Comparison of ENCODE assay signal across 17 cellular contexts in genomic region chr6:68128211-68128610, GRCh38.
A peak's percentile ranks its signal among the peaks of the same experiment; 100 is the strongest.
DNase-seq lines count a peak whose midpoint lies in the region; ATAC-seq and TF ChIP-seq lines count a peak whose summit lies in the region.
"Had no signal": no experiment of that assay in that cellular context is flagged by ENCODE, and none has a peak within 500 bp of the region (broad histone marks: within the 10 kb centered on the region; RNA-seq: fewer than 3 reads in every experiment).

No MANE protein-coding gene starts in this region.

- H3K9me3 ChIP-seq in Karpas-422 (ENCODE audit: low read length) (peaks cover 3% of the 10 kb centered on the region; the same call in 1 of the 2 replicates), OCI-LY1 (ENCODE audit: low read length) (no peaks in the 10 kb centered on the region), SU-DHL-6 (ENCODE audit: insufficient read depth, low read length) (no peaks in the 10 kb centered on the region; the same call in 1 of the 2 replicates), right atrium auricular region (no peaks in the 10 kb centered on the region)

- H3K4me1 Mint-ChIP-seq in naive B cell = peaks cover 0 to 9% (median 0%) of the 10 kb centered on the region in 3 donors
- H3K4me1 Mint-ChIP-seq: B cell, H9 had no signal

- no peaks in the 10 kb centered on the region for H3K36me3 Mint-ChIP-seq in naive B cell
- H3K36me3 Mint-ChIP-seq: CD8-positive, alpha-beta T cell had no signal

- no peak overlapping the region for H3K27ac Mint-ChIP-seq in naive B cell
- H3K27ac Mint-ChIP-seq: B cell; CD8-positive, alpha-beta T cell; H9 had no signal

- H3F3A ChIP-seq in OCI-LY1 (ENCODE audit: insufficient read depth, low read length) (peaks cover 3% of the 10 kb centered on the region; the same call in 1 of the 2 replicates), SU-DHL-6 (ENCODE audit: insufficient read depth) (peaks cover 33% of the 10 kb centered on the region)

- H3K36me3 ChIP-seq in Karpas-422 (ENCODE audit: insufficient read depth, low read length) (no peaks in the 10 kb centered on the region), OCI-LY1 (ENCODE audit: insufficient read depth, low read length) (no peaks in the 10 kb centered on the region), SU-DHL-6 (ENCODE audit: low read length) (peaks cover 7% of the 10 kb centered on the region), right atrium auricular region (no peaks in the 10 kb centered on the region)
- H3K36me3 ChIP-seq: BLaER1 treated with 17β-estradiol and CSF1 and Interleukin-3, amounts not matched to agents 10 nM and 100 nM had no signal

- peak overlapping the region; percentile 76 for H3K27ac ChIP-seq in Karpas-422 (ENCODE audit: low read length)
- H3K27ac ChIP-seq in OCI-LY1 (ENCODE audit: low read depth, low read length, poor library complexity, severe bottlenecking) = peak overlapping the region; percentile 57
- H3K27ac ChIP-seq in SU-DHL-6 (ENCODE audit: low read depth, low read length) = peak overlapping the region; percentile 98
- no peak overlapping the region for H3K27ac ChIP-seq in right atrium auricular region
- H3K27ac ChIP-seq: HL-60 had no signal

- 0 out of 2 replicates have a peak overlapping the region, but pooled peaks have one; percentile 47 for H3K9ac ChIP-seq in Karpas-422 (ENCODE audit: low read length)
- peak overlapping the region; percentile 32; the same call in 1 of the 2 replicates for H3K9ac ChIP-seq in OCI-LY1 (ENCODE audit: low read length)
- peak overlapping the region; percentile 51 for H3K9ac ChIP-seq in SU-DHL-6 (ENCODE audit: low read length)
- H3K9ac ChIP-seq: BLaER1 treated with 17β-estradiol and CSF1 and Interleukin-3, amounts not matched to agents 10 nM and 100 nM had no signal

- H4K20me1 ChIP-seq in Karpas-422 (ENCODE audit: insufficient read depth, low read depth, low read length) = no peaks in the 10 kb centered on the region
- no peaks in the 10 kb centered on the region for H4K20me1 ChIP-seq in OCI-LY1 (ENCODE audit: insufficient read depth, low read length)
- H4K20me1 ChIP-seq in SU-DHL-6 (ENCODE audit: low read depth, low read length) = no peaks in the 10 kb centered on the region
- H4K20me1 ChIP-seq: BLaER1 treated with 17β-estradiol and CSF1 and Interleukin-3, amounts not matched to agents 10 nM and 100 nM had no signal

- H3K4me3 ChIP-seq in Karpas-422 (ENCODE audit: low read length) = peak overlapping the region; percentile 33
- peak overlapping the region; percentile 39 for H3K4me3 ChIP-seq in OCI-LY1 (ENCODE audit: low read depth, low read length, poor library complexity, severe bottlenecking)
- peak overlapping the region; percentile 49 for H3K4me3 ChIP-seq in SU-DHL-6 (ENCODE audit: insufficient read depth, low read length, poor library complexity, severe bottlenecking)
- H3K4me3 ChIP-seq in right atrium auricular region = no peak overlapping the region
- H3K4me3 ChIP-seq: BLaER1 treated with 17β-estradiol and CSF1 and Interleukin-3, amounts not matched to agents 10 nM and 100 nM; GM12878 had no signal

- no peaks in the 10 kb centered on the region for H3K27me3 Mint-ChIP-seq in naive B cell
- H3K27me3 Mint-ChIP-seq: B cell had no signal

- ATAC-seq in naive B cell (ENCODE audit: low read depth in 2 of 2) (no peak), HG03378 (IDR thresholded peaks at IDR 0.05; ENCODE audit: unreplicated experiment) (no peak)
- ATAC-seq: CD8-positive, alpha-beta T cell had no signal

- H3K4me2 ChIP-seq in Karpas-422 (ENCODE audit: low read depth, low read length, poor library complexity, severe bottlenecking) (peak overlapping the region; percentile 58), OCI-LY1 (ENCODE audit: low read length) (peak overlapping the region; percentile 68), SU-DHL-6 (ENCODE audit: low read depth, low read length, poor library complexity, severe bottlenecking) (peak overlapping the region; percentile 84)

- peak overlapping the region; percentile 94 for H2AFZ ChIP-seq in Karpas-422 (ENCODE audit: low read length)
- H2AFZ ChIP-seq in OCI-LY1 (ENCODE audit: low read length) = peak overlapping the region; percentile 100
- H2AFZ ChIP-seq in SU-DHL-6 (ENCODE audit: low read depth, low read length, severe bottlenecking) = peak overlapping the region; percentile 83

- no peak for DNase-seq in Karpas-422
- DNase-seq in naive B cell = no peak
- no peak for DNase-seq in T-helper 9 cell
- no peak for DNase-seq in right atrium auricular region (ENCODE audit: low spot score)
- DNase-seq: Calu3; CD8-positive, alpha-beta T cell; DMS79 treated with DMSO at 0.1 percent for 48 hours; EL; H9; IMR-90 had no signal

- H3K79me2 ChIP-seq in Karpas-422 (ENCODE audit: low read length) (no peaks in the 10 kb centered on the region), OCI-LY1 (ENCODE audit: insufficient read depth, low read length) (no peaks in the 10 kb centered on the region), SU-DHL-6 (ENCODE audit: insufficient read depth, low read length) (no peaks in the 10 kb centered on the region)

- H3K9me2 ChIP-seq in Karpas-422 (replicated peaks; ENCODE audit: insufficient read depth, low read length) (no peaks in the 10 kb centered on the region), OCI-LY1 (ENCODE audit: low read depth, low read length) (no peaks in the 10 kb centered on the region), SU-DHL-6 (replicated peaks; ENCODE audit: insufficient read depth, low read length) (no peaks in the 10 kb centered on the region)

- H3K4me1 ChIP-seq in Karpas-422 (ENCODE audit: low read length) (peaks cover 24% of the 10 kb centered on the region), OCI-LY1 (ENCODE audit: insufficient read depth, low read length, severe bottlenecking) (peaks cover 25% of the 10 kb centered on the region), right atrium auricular region (no peaks in the 10 kb centered on the region)

- no peak for TF ChIP-seq CTCF in OCI-LY1 (IDR thresholded peaks at IDR 0.05; ENCODE audit: low read length)
- TF ChIP-seq CTCF in SU-DHL-6 (IDR thresholded peaks at IDR 0.05; ENCODE audit: insufficient read depth, low read length, poor library complexity, severe bottlenecking) = no peak
- no peak for TF ChIP-seq CTCF in right atrium auricular region (IDR thresholded peaks at IDR 0.05)

- H3K4me3 Mint-ChIP-seq in naive B cell = peak overlapping the region in 6 of 8 donors; percentile 1 to 75 (median 44)
- H3K4me3 Mint-ChIP-seq: B cell; CD8-positive, alpha-beta T cell; H9 had no signal

- peaks cover 0 to 14% (median 3%) of the 10 kb centered on the region in 7 donors for H3K9me3 Mint-ChIP-seq in naive B cell
- H3K9me3 Mint-ChIP-seq: H9 had no signal

- H3K27me3 ChIP-seq in Karpas-422 (ENCODE audit: low read length) (no peaks in the 10 kb centered on the region), OCI-LY1 (ENCODE audit: insufficient read depth, low read length) (no peaks in the 10 kb centered on the region), SU-DHL-6 (ENCODE audit: low read length) (no peaks in the 10 kb centered on the region), right atrium auricular region (no peaks in the 10 kb centered on the region)
- H3K27me3 ChIP-seq: BLaER1 treated with 17β-estradiol and CSF1 and Interleukin-3, amounts not matched to agents 10 nM and 100 nM had no signal

Comparison
In these comparisons a context has a peak if more than half of its experiments do, and no peak if none do; other contexts are left out.
1. H3K27ac ChIP-seq: peak in Karpas-422 (single experiment), OCI-LY1 (single experiment) and SU-DHL-6 (single experiment); none in right atrium auricular region (0 of 2).
2. H3K4me3 ChIP-seq: peak in Karpas-422 (single experiment), OCI-LY1 (single experiment) and SU-DHL-6 (single experiment); none in right atrium auricular region (0 of 2).
3. Peak in every context shown above with its lines, with median percentiles within 50 percentile points of each other: H2AFZ ChIP-seq, H3K4me2 ChIP-seq and H3K9ac ChIP-seq.